In genomic region chr17:8255499-8255898, GRCh38 we compare ENCODE assay signal across 18 cellular contexts. TPM values are rescaled to one million over a fixed set of nuclear protein-coding genes. Genes with fewer than 3 reads are reported as not detected.
DNase-seq lines count a peak whose midpoint lies in the region; ATAC-seq, FAIRE-seq and TF ChIP-seq lines count a peak whose summit lies in the region.
"Had no signal": no experiment of that assay in that cellular context is flagged by ENCODE, and none has a peak within 500 bp of the region (broad histone marks: within the 10 kb centered on the region; RNA-seq: fewer than 3 reads in every experiment).

No MANE protein-coding gene starts in this region.

- no peak for TF ChIP-seq CTCF in A549 (IDR thresholded peaks at IDR 0.05)

- no peaks in the 10 kb centered on the region for H3K9me3 ChIP-seq in A549
- H3K9me3 ChIP-seq: breast epithelium, Caco-2, psoas muscle, SJCRH30 had no signal

- WGBS in A549 (ENCODE audit: missing lambda C conversion rate), result over 99% methylated on average over 9 of the region's 9 CpGs

- H3K27ac ChIP-seq in A549, result no peak overlapping the region
- H3K27ac ChIP-seq: breast epithelium, psoas muscle, SJCRH30 had no signal

- no peak for TF ChIP-seq RAD21 in A549 (conservative IDR thresholded peaks at IDR 0.05 in 1 of 2, IDR thresholded peaks at IDR 0.05 in 1 of 2)

- no peak overlapping the region for H3K4me3 ChIP-seq in A549
- H3K4me3 ChIP-seq in H7 (ENCODE audit: insufficient read depth, low read depth, low read length), result no peak overlapping the region
- H3K4me3 ChIP-seq: breast epithelium, lung, psoas muscle, SJCRH30 had no signal

- H3K4me2 ChIP-seq in A549, result no peak overlapping the region

- peaks cover 40% of the 10 kb centered on the region for H3K36me3 ChIP-seq in H7 (replicated peaks; ENCODE audit: control insufficient read depth, insufficient read depth, low read length)

- CTCF ChIA-PET in A549 (lab: Yijun Ruan, JAX), result interaction anchor here (0.9 to 2.9 kb wide), 7 partner anchors 12 to 128 kb away, joined by 3 to 14 read pairs (median 3); no protein-coding TSS in a partner anchor

- DNase-seq in A549 (ENCODE audit: low read depth in 1 of 2, low spot score in 1 of 2), result peak; percentile 47
- DNase-seq in H7, result peak; percentile 62
- DNase-seq in dermis blood vessel endothelial cell, result peak; percentile 35
- DNase-seq in anterior cingulate cortex (lab: John Stamatoyannopoulos, UW), result no peak
- DNase-seq in OCI-M2 (lab: John Stamatoyannopoulos, UW; ENCODE audit: unreplicated experiment), result no peak
- DNase-seq in activated CD8-positive, alpha-beta memory T cell treated with anti-CD3 and anti-CD28 coated beads, Interleukin-2, amount 50 U/mL, for 4 hours, result no peak
- DNase-seq: activated CD4-positive, alpha-beta T cell treated with anti-CD3 and anti-CD28 coated beads for 4 hours; Caco-2; effector memory CD8-positive, alpha-beta T cell; foreskin melanocyte; naive thymus-derived CD8-positive, alpha-beta T cell; NCI-H187 treated with DMSO at 0.1 percent for 48 hours; psoas muscle; SJCRH30; stimulated activated naive CD4-positive, alpha-beta T cell treated with Interleukin-2 at 50 U/mL for 16 hours; T-helper 9 cell had no signal

- TF ChIP-seq EP300 in A549 (IDR thresholded peaks at IDR 0.05), result no peak

- H3K4me1 ChIP-seq in A549, result peaks cover 2% of the 10 kb centered on the region
- H3K4me1 ChIP-seq: breast epithelium, Caco-2, psoas muscle, SJCRH30 had no signal

- POLR2A ChIA-PET in A549 (lab: Yijun Ruan, JAX), result interaction anchor here (1.0 to 1.2 kb wide), 2 partner anchors 33 to 40 kb away, joined by 3 read pairs; partner anchors contain the start of genes RANGRF and SLC25A35

- no peak for TF ChIP-seq POLR2A in A549 (IDR thresholded peaks at IDR 0.05; ENCODE audit: low read length)

- peak; percentile 80 to 87 for ATAC-seq in A549
- ATAC-seq: effector memory CD8-positive, alpha-beta T cell; naive thymus-derived CD8-positive, alpha-beta T cell; psoas muscle had no signal

- H3K27me3 ChIP-seq in H7 (ENCODE audit: control insufficient read depth, insufficient read depth, low read length), result no peaks in the 10 kb centered on the region
- H3K27me3 ChIP-seq: breast epithelium, SJCRH30 had no signal

- no peak for FAIRE-seq in A549 (lab: Jason Lieb, UNC)

TF ChIP-seq in A549, 52 proteins besides CTCF, POLR2A, EP300 and RAD21:
- TF ChIP-seq ESRRA (IDR thresholded peaks at IDR 0.05; ENCODE audit: borderline replicate concordance, low read length) (no peak), REST (IDR thresholded peaks at IDR 0.05) (no peak), KDM5A (IDR thresholded peaks at IDR 0.05) (no peak), ZC3H11A (IDR thresholded peaks at IDR 0.05) (no peak), FOXS1 (CRISPR knock-in tag; IDR thresholded peaks at IDR 0.05) (no peak), HDAC2 (IDR thresholded peaks at IDR 0.05) (no peak), JUNB (IDR thresholded peaks at IDR 0.05) (no peak), CHD2 (IDR thresholded peaks at IDR 0.05; ENCODE audit: low read length, partially characterized antibody) (no peak), PHF8 (IDR thresholded peaks at IDR 0.05; ENCODE audit: borderline replicate concordance, low read depth) (no peak), MAFK (IDR thresholded peaks at IDR 0.05; ENCODE audit: partially characterized antibody) (no peak), FOSB (CRISPR knock-in tag; IDR thresholded peaks at IDR 0.05) (no peak)
- TF ChIP-seq, protein P1, sequence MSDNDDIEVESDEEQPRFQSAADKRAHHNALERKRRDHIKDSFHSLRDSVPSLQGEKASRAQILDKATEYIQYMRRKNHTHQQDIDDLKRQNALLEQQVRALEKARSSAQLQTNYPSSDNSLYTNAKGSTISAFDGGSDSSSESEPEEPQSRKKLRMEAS (IDR thresholded peaks at IDR 0.05), result no peak

RNA-seq across cellular contexts. Expression of gene PFAS, which starts 6.4 kb away (rescaled TPM):
- polyA plus RNA-seq in A549 (2011; rRNA removed) (51.9 and 64.5 TPM in 2 replicates), A549 (2017; fragmentation: RNase III; extraction: RNeasy Plus Mini Kit Qiagen cat#74134 plus additional on column Dnase treatment) (58.2 to 60.1 TPM (median 59.2 TPM) in 3 replicates)
- polyA plus RNA-seq in A549 (2012; cell fraction: cytosol; rRNA removed), result 53.2 and 60.4 TPM in 2 replicates
- 320 and 331 TPM in 2 replicates for polyA plus RNA-seq in A549 (2012; cell fraction: nucleus; rRNA removed)
- 118 and 167 TPM in 2 replicates for polyA minus RNA-seq in A549 (2011; rRNA and poly(A)+ RNA removed)
- total RNA-seq in H7 (2014; rRNA removed; shearing (Covaris generic)), result 101 and 122 TPM in 2 replicates
- total RNA-seq in dermis blood vessel endothelial cell, result 21.8 and 42.3 TPM in 2 replicates

RNA-seq across cellular contexts. Expression of gene CTC1, which starts 7.6 kb away (rescaled TPM):
- polyA plus RNA-seq in A549 (2011; rRNA removed) (21.9 and 32.7 TPM in 2 replicates), A549 (2017; fragmentation: RNase III; extraction: RNeasy Plus Mini Kit Qiagen cat#74134 plus additional on column Dnase treatment) (14.9 to 21.7 TPM (median 19.7 TPM) in 3 replicates)
- polyA plus RNA-seq in A549 (2012; cell fraction: cytosol; rRNA removed), result 15.5 and 16.9 TPM in 2 replicates
- 77.7 and 112 TPM in 2 replicates for polyA plus RNA-seq in A549 (2012; cell fraction: nucleus; rRNA removed)
- 51.7 and 53.5 TPM in 2 replicates for polyA minus RNA-seq in A549 (2011; rRNA and poly(A)+ RNA removed)
- 14.1 and 14.3 TPM in 2 replicates for total RNA-seq in H7 (2014; rRNA removed; shearing (Covaris generic))
- total RNA-seq in dermis blood vessel endothelial cell, result 8.2 and 9.0 TPM in 2 replicates

RNA-seq across cellular contexts. Expression of gene RANGRF, which starts 33.0 kb away (rescaled TPM):
- 56.4 and 60.4 TPM in 2 replicates for polyA plus RNA-seq in A549 (2011; rRNA removed)
- polyA plus RNA-seq in A549 (2012; cell fraction: cytosol; rRNA removed), result 72.1 and 75.8 TPM in 2 replicates
- 52.5 and 57.7 TPM in 2 replicates for polyA plus RNA-seq in A549 (2012; cell fraction: nucleus; rRNA removed)
- 43.6 to 49.0 TPM (median 47.2 TPM) in 3 replicates for polyA plus RNA-seq in A549 (2017; fragmentation: RNase III; extraction: RNeasy Plus Mini Kit Qiagen cat#74134 plus additional on column Dnase treatment)
- polyA minus RNA-seq in A549 (2011; rRNA and poly(A)+ RNA removed), result 28.6 and 34.9 TPM in 2 replicates
- 12.7 TPM in 2 replicates for total RNA-seq in H7 (2014; rRNA removed; shearing (Covaris generic))
- 9.5 and 13.4 TPM in 2 replicates for total RNA-seq in dermis blood vessel endothelial cell

RNA-seq across cellular contexts. Expression of gene SLC25A35, which starts 39.7 kb away (rescaled TPM):
- polyA plus RNA-seq in A549 (2011; rRNA removed), result 6.8 and 9.1 TPM in 2 replicates
- 10.0 and 11.0 TPM in 2 replicates for polyA plus RNA-seq in A549 (2012; cell fraction: cytosol; rRNA removed)
- 44.4 and 54.5 TPM in 2 replicates for polyA plus RNA-seq in A549 (2012; cell fraction: nucleus; rRNA removed)
- 7.5 to 11.2 TPM (median 10.1 TPM) in 3 replicates for polyA plus RNA-seq in A549 (2017; fragmentation: RNase III; extraction: RNeasy Plus Mini Kit Qiagen cat#74134 plus additional on column Dnase treatment)
- polyA minus RNA-seq in A549 (2011; rRNA and poly(A)+ RNA removed), result 6.2 and 6.5 TPM in 2 replicates
- total RNA-seq in H7 (2014; rRNA removed; shearing (Covaris generic)), result 2.3 and 5.6 TPM in 2 replicates
- 0.51 and 0.84 TPM in 2 replicates for total RNA-seq in dermis blood vessel endothelial cell

RNA-seq across cellular contexts. Expression of gene AURKB, which starts 45.1 kb away (rescaled TPM):
- 51.0 and 59.5 TPM in 2 replicates for polyA plus RNA-seq in A549 (2011; rRNA removed)
- 161 and 188 TPM in 2 replicates for polyA plus RNA-seq in A549 (2012; cell fraction: cytosol; rRNA removed)
- 627 and 727 TPM in 2 replicates for polyA plus RNA-seq in A549 (2012; cell fraction: nucleus; rRNA removed)
- polyA plus RNA-seq in A549 (2017; fragmentation: RNase III; extraction: RNeasy Plus Mini Kit Qiagen cat#74134 plus additional on column Dnase treatment), result 124 to 137 TPM (median 130 TPM) in 3 replicates
- 58.8 and 80.3 TPM in 2 replicates for polyA minus RNA-seq in A549 (2011; rRNA and poly(A)+ RNA removed)
- total RNA-seq in H7 (2014; rRNA removed; shearing (Covaris generic)), result 209 and 254 TPM in 2 replicates
- 15.3 and 58.0 TPM in 2 replicates for total RNA-seq in dermis blood vessel endothelial cell
- total RNA-seq: naive thymus-derived CD8-positive, alpha-beta T cell had no signal
- polyA plus RNA-seq: naive thymus-derived CD8-positive, alpha-beta T cell had no signal

Comparison
In these comparisons a context has a peak if more than half of its experiments do, and no peak if none do; other contexts are left out.
1. DNase-seq: peak in A549 (2 of 2), H7 (single experiment) and dermis blood vessel endothelial cell (single experiment); none in anterior cingulate cortex (0 of 58), OCI-M2 (single experiment) and activated CD8-positive, alpha-beta memory T cell treated with anti-CD3 and anti-CD28 coated beads, Interleukin-2, amount 50 U/mL, for 4 hours (single experiment).